In the genomic region with DNA sequence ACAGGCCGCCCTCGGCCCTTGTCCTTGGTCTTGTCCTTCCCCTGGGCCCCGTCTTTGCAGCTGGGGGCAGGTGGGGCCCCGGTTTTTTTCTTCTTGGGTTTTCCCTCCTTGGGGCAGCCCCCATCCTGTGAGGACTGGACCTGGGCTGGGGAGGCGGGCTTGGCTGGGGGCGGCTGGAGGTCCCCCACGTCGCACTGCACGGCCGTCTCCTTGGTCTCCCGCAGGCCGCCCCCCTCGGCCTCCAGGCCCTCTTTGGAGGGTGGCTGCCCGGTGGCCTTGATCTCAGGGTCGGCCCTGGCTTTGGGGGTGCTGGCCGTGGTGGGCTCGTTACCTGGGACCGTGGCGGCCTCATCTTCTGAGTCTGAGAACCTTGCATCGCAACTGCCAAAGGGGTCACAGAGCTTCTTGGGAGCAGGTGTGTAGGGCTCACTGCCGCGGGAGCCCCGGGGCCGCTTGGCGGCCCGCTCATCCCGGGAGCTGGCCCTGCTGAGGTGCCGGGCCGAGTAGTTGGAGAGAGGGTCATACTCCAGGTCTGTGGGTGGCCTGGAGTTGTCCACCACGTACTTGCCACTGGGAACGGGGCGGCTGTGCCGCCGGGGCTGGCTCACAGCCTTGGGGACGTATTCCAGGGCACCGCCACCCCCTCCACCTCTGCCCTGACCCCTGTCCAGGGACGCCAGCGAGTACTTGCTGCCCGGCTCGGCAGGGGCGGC, we compare ENCODE assay signal across 14 cellular contexts.
"Had no signal": no experiment of that assay in that cellular context is flagged by ENCODE, and none has a peak within 500 bp of the region (broad histone marks: within the 10 kb centered on the region; RNA-seq: fewer than 3 reads in every experiment).

No MANE protein-coding gene starts in this region.

- DNase-seq: activated CD8-positive, alpha-beta memory T cell treated with anti-CD3 and anti-CD28 coated beads, Interleukin-2, amount 50 U/mL, for 48 hours; activated CD8-positive, alpha-beta T cell treated with anti-CD3 and anti-CD28 coated beads for 36 hours; activated naive CD4-positive, alpha-beta T cell treated with Interleukin-2 at 50 U/mL for 16 hours; cortex of kidney; effector CD8-positive, alpha-beta T cell; hippocampal formation; midbrain; stimulated activated CD4-positive, alpha-beta T cell treated with anti-CD3 and anti-CD28 coated beads, Interleukin-2, amount 100 ng/mL, for 24 hours; stimulated activated naive CD4-positive, alpha-beta T cell treated with Interleukin-2 at 50 U/mL for 16 hours had no signal

- H3K9me3 ChIP-seq: gastroesophageal sphincter, neutrophil had no signal

- H3K27ac ChIP-seq: gastroesophageal sphincter, neutrophil had no signal

- H3K4me3 ChIP-seq: gastroesophageal sphincter had no signal

- ATAC-seq: activated CD8-positive, alpha-beta T cell treated with anti-CD3 and anti-CD28 coated beads for 36 hours; gastroesophageal sphincter had no signal

- H3K27me3 Mint-ChIP-seq: activated CD8-positive, alpha-beta T cell treated with anti-CD3 and anti-CD28 coated beads for 36 hours; central memory CD8-positive, alpha-beta T cell; progenitor cell of endocrine pancreas had no signal

- H3K4me3 Mint-ChIP-seq: activated CD8-positive, alpha-beta T cell treated with anti-CD3 and anti-CD28 coated beads for 36 hours; activated T-helper 1 cell treated with anti-CD3 and anti-CD28 coated beads, Interleukin-12 subunit alpha, Interleukin-12 subunit beta, Interleukin-2, Interleukin-4 antibody, amounts not matched to agents 30 ng/mL and 10 ng/mL and 1 ng/mL, durations not matched to agents 14 hours and 24 hours and 36 hours; central memory CD8-positive, alpha-beta T cell had no signal

- H3K27me3 ChIP-seq: gastroesophageal sphincter, neutrophil had no signal

- H3K9me3 Mint-ChIP-seq: activated CD8-positive, alpha-beta T cell treated with anti-CD3 and anti-CD28 coated beads for 36 hours; activated T-helper 1 cell treated with anti-CD3 and anti-CD28 coated beads, Interleukin-12 subunit alpha, Interleukin-12 subunit beta, Interleukin-2, Interleukin-4 antibody, amounts not matched to agents 30 ng/mL and 10 ng/mL and 1 ng/mL, durations not matched to agents 14 hours and 24 hours and 36 hours; central memory CD8-positive, alpha-beta T cell had no signal

- H3K27ac Mint-ChIP-seq: activated CD8-positive, alpha-beta T cell treated with anti-CD3 and anti-CD28 coated beads for 36 hours; activated T-helper 1 cell treated with anti-CD3 and anti-CD28 coated beads, Interleukin-12 subunit alpha, Interleukin-12 subunit beta, Interleukin-2, Interleukin-4 antibody, amounts not matched to agents 30 ng/mL and 10 ng/mL and 1 ng/mL, durations not matched to agents 14 hours and 24 hours and 36 hours; progenitor cell of endocrine pancreas had no signal
